ENCODE assay signal across 16 cellular contexts in genomic region chr14:68198713-68199464, GRCh38.
DNase-seq lines count a peak whose midpoint lies in the region; ATAC-seq, FAIRE-seq and TF ChIP-seq lines count a peak whose summit lies in the region.
"Had no signal": no experiment of that assay in that cellular context is flagged by ENCODE, and none has a peak within 500 bp of the region (broad histone marks: within the 10 kb centered on the region; RNA-seq: fewer than 3 reads in every experiment).

No MANE protein-coding gene starts in this region.

- CTCF ChIA-PET in A549 (lab: Yijun Ruan, JAX): interaction anchor here (1.0 kb wide), 1 partner anchor 19 kb away, joined by 4 read pairs; no protein-coding TSS in a partner anchor

- TF ChIP-seq RAD21 in A549 (conservative IDR thresholded peaks at IDR 0.05 in 1 of 2, IDR thresholded peaks at IDR 0.05 in 1 of 2): no peak

- H3K36me3 ChIP-seq in hepatocyte (replicated peaks; ENCODE audit: insufficient read depth, low read depth): no peaks in the 10 kb centered on the region
- H3K36me3 ChIP-seq in psoas muscle (ENCODE audit: insufficient read depth in 1 of 2, low read depth in 1 of 2): no peaks in the 10 kb centered on the region

- TF ChIP-seq POLR2A in A549 (IDR thresholded peaks at IDR 0.05; ENCODE audit: low read length) (no peak), H54 (IDR thresholded peaks at IDR 0.05; ENCODE audit: low read depth, low read length) (no peak)

- H3K9me2 ChIP-seq in hepatocyte (replicated peaks; ENCODE audit: insufficient read depth): no peaks in the 10 kb centered on the region

- peak overlapping the region; percentile 7 to 97 (median 96) for H3K27ac Mint-ChIP-seq in brain
- H3K27ac Mint-ChIP-seq: activated naive CD4-positive, alpha-beta T cell treated with anti-CD3 and anti-CD28 coated beads, Interleukin-2, amount 50 U/mL, for 24 hours; stimulated activated naive CD8-positive, alpha-beta T cell treated with anti-CD3 and anti-CD28 coated beads, Interleukin-15, Interleukin-2, amounts not matched to agents 100 ng/mL and 50 ng/mL, for 24 hours had no signal

- H3K4me1 ChIP-seq in A549: peaks cover 48% of the 10 kb centered on the region
- peaks cover 34% of the 10 kb centered on the region for H3K4me1 ChIP-seq in hepatocyte (ENCODE audit: insufficient read depth)
- H3K4me1 ChIP-seq in psoas muscle: peaks cover 41% of the 10 kb centered on the region

- H3K79me2 ChIP-seq in hepatocyte: no peaks in the 10 kb centered on the region

- intact Hi-C loops in psoas muscle (cut with DNase I): loop anchor here (5.0 kb wide), 2 partner anchors 33 to 38 kb away; no protein-coding TSS in a partner anchor

- H3K27ac ChIP-seq in A549 (peak overlapping the region; percentile 31 to 66), hepatocyte (peak overlapping the region; percentile 74), psoas muscle (peak overlapping the region; percentile 62)
- H3K27ac ChIP-seq: RWPE1 had no signal

- H3K9me3 Mint-ChIP-seq in brain: peaks cover 0 to 6% (median 3%) of the 10 kb centered on the region in 5 experiments
- H3K9me3 Mint-ChIP-seq: activated naive CD4-positive, alpha-beta T cell treated with anti-CD3 and anti-CD28 coated beads, Interleukin-2, amount 50 U/mL, for 24 hours; stimulated activated naive CD8-positive, alpha-beta T cell treated with anti-CD3 and anti-CD28 coated beads, Interleukin-15, Interleukin-2, amounts not matched to agents 100 ng/mL and 50 ng/mL, for 24 hours had no signal

- DNase-seq in A549 (ENCODE audit: low read depth in 1 of 2, low spot score in 1 of 2) (no peak), hepatocyte (ENCODE audit: low spot score) (no peak), psoas muscle (no peak), NCI-H446 treated with DMSO at 0.1 percent for 48 hours (lab: John Stamatoyannopoulos, UW) (no peak), CD1c-positive myeloid dendritic cell (ENCODE audit: extremely low spot score) (no peak), H54 (ENCODE audit: insufficient read length, low spot score) (no peak), middle frontal gyrus (ENCODE audit: extremely low spot score, low spot score) (no peak)
- DNase-seq: effector CD8-positive, alpha-beta T cell; hippocampal formation; MV-4-11; stimulated activated CD4-positive, alpha-beta T cell treated with anti-CD3 and anti-CD28 coated beads, Interleukin-2, amount 100 ng/mL, for 24 hours had no signal

- 77% methylated on average over 3 of the region's 3 CpGs for WGBS in A549 (ENCODE audit: missing lambda C conversion rate)
- 66% methylated on average over 3 of the region's 3 CpGs for WGBS in hepatocyte (ENCODE audit: low lambda C conversion rate, missing lambda C conversion rate)
- 31 to 53% (median 33%) methylated on average over 3 of the region's 3 CpGs for WGBS in psoas muscle, 3 donors

- no peaks in the 10 kb centered on the region for H4K20me1 ChIP-seq in hepatocyte (ENCODE audit: insufficient read depth, poor library complexity, severe bottlenecking)

- no peak overlapping the region for H3K4me3 ChIP-seq in A549
- no peak overlapping the region for H3K4me3 ChIP-seq in hepatocyte
- no peak overlapping the region for H3K4me3 ChIP-seq in psoas muscle

- TF ChIP-seq CTCF in A549 (IDR thresholded peaks at IDR 0.05) (no peak), brain (conservative IDR thresholded peaks at IDR 0.05) (no peak), hepatocyte (IDR thresholded peaks at IDR 0.05; ENCODE audit: poor library complexity) (no peak), psoas muscle (IDR thresholded peaks at IDR 0.05) (no peak)

- no peaks in the 10 kb centered on the region for H3K27me3 ChIP-seq in hepatocyte
- H3K27me3 ChIP-seq in psoas muscle (ENCODE audit: insufficient read depth in 3 of 3, low read length in 2 of 3): no peaks in the 10 kb centered on the region

- no peaks in the 10 kb centered on the region; the same call in 2 of the 3 replicates for H3K9me3 ChIP-seq in A549
- no peaks in the 10 kb centered on the region for H3K9me3 ChIP-seq in hepatocyte (ENCODE audit: low read depth)
- no peaks in the 10 kb centered on the region for H3K9me3 ChIP-seq in psoas muscle

- FAIRE-seq in A549 (lab: Jason Lieb, UNC) (peak; percentile 92), H54 (lab: Jason Lieb, UNC) (no peak)
- FAIRE-seq: A204.1 had no signal

- H3K27me3 Mint-ChIP-seq in brain: no peaks in the 10 kb centered on the region
- H3K27me3 Mint-ChIP-seq: activated naive CD4-positive, alpha-beta T cell treated with anti-CD3 and anti-CD28 coated beads, Interleukin-2, amount 50 U/mL, for 24 hours; stimulated activated naive CD8-positive, alpha-beta T cell treated with anti-CD3 and anti-CD28 coated beads, Interleukin-15, Interleukin-2, amounts not matched to agents 100 ng/mL and 50 ng/mL, for 24 hours had no signal

- H3K4me1 Mint-ChIP-seq in brain: peaks cover 48% of the 10 kb centered on the region

- peak overlapping the region in 1 of 5 experiments; percentile 3 for H3K4me3 Mint-ChIP-seq in brain
- H3K4me3 Mint-ChIP-seq: activated naive CD4-positive, alpha-beta T cell treated with anti-CD3 and anti-CD28 coated beads, Interleukin-2, amount 50 U/mL, for 24 hours; stimulated activated naive CD8-positive, alpha-beta T cell treated with anti-CD3 and anti-CD28 coated beads, Interleukin-15, Interleukin-2, amounts not matched to agents 100 ng/mL and 50 ng/mL, for 24 hours had no signal

- ATAC-seq in A549: no peak
- ATAC-seq in psoas muscle: no peak

- peak overlapping the region; percentile 28 for H2AFZ ChIP-seq in hepatocyte

- POLR2A ChIA-PET in A549 (lab: Yijun Ruan, JAX): no interaction called here

- H3K4me2 ChIP-seq in A549 (peak overlapping the region; percentile 13; the same call in 1 of the 3 replicates), hepatocyte (no peak overlapping the region)

- no peaks in the 10 kb centered on the region for H3K36me3 Mint-ChIP-seq in brain

- TF ChIP-seq EP300 in A549 (IDR thresholded peaks at IDR 0.05): no peak

TF ChIP-seq in A549, 52 proteins besides CTCF, POLR2A, EP300 and RAD21:
- TF ChIP-seq POLR2AphosphoS2 (conservative IDR thresholded peaks at IDR 0.05; ENCODE audit: low read length) (no peak), ZFP36 (IDR thresholded peaks at IDR 0.05; ENCODE audit: borderline replicate concordance, partially characterized antibody) (no peak), TFCP2L1 (CRISPR knock-in tag; IDR thresholded peaks at IDR 0.05) (no peak), FOSL2 (IDR thresholded peaks at IDR 0.05) (no peak), FOSL2 (CRISPR knock-in tag; IDR thresholded peaks at IDR 0.05) (no peak), ATOH8 (CRISPR knock-in tag; IDR thresholded peaks at IDR 0.05; ENCODE audit: low read depth) (no peak), RFX5 (IDR thresholded peaks at IDR 0.05) (no peak)
TF ChIP-seq in A549: peak in this region for 0.
